Comparison of ENCODE assay signal across 8 cellular contexts in genomic region chr5:43007246-43007910, GRCh38. TPM values are rescaled to one million over a fixed set of nuclear protein-coding genes. Genes with fewer than 3 reads are reported as not detected.
DNase-seq lines count a peak whose midpoint lies in the region; ATAC-seq lines count a peak whose summit lies in the region.

No MANE protein-coding gene starts in this region.

- peak overlapping the region; percentile 80 for H3K4me3 ChIP-seq in rectal smooth muscle tissue (ENCODE audit: low read length)

- peak overlapping the region; percentile 73 for H3K27ac ChIP-seq in rectal smooth muscle tissue (ENCODE audit: low read depth, low read length)

- no peaks in the 10 kb centered on the region for H3K36me3 ChIP-seq in rectal smooth muscle tissue (ENCODE audit: control insufficient read depth, insufficient read depth, low read length)

- H3K9me3 ChIP-seq in T-helper 17 cell (ENCODE audit: control insufficient read depth, low read length, poor library complexity, severe bottlenecking), result no peaks in the 10 kb centered on the region

- peaks cover 34% of the 10 kb centered on the region for H3K4me1 Mint-ChIP-seq in T-helper 17 cell

- H3K4me1 ChIP-seq in rectal smooth muscle tissue (ENCODE audit: control insufficient read depth, insufficient read depth, low read length), result no peaks in the 10 kb centered on the region

- peaks cover 7% of the 10 kb centered on the region for H3K27me3 ChIP-seq in rectal smooth muscle tissue (ENCODE audit: control insufficient read depth, insufficient read depth, low read length)

- H3K4me3 Mint-ChIP-seq in T-helper 17 cell, result peak overlapping the region; percentile 96

- ATAC-seq in HG02840 (IDR thresholded peaks at IDR 0.05; ENCODE audit: low FRiP score, unreplicated experiment), result peak; percentile 27
- ATAC-seq in T-helper 17 cell, result peak; percentile 39

- H3K27ac Mint-ChIP-seq in T-helper 17 cell, result peak overlapping the region; percentile 100

- in situ Hi-C loops in G401 (cut with HindIII; ENCODE audit: low sequenced_read_pairs), result no loop called here

- no peaks in the 10 kb centered on the region for H3K27me3 Mint-ChIP-seq in T-helper 17 cell

- peaks cover 2% of the 10 kb centered on the region for H3K36me3 Mint-ChIP-seq in T-helper 17 cell (ENCODE audit: low read depth)

- DNase-seq in GDM1 (lab: John Stamatoyannopoulos, UW) (peak; percentile 86), NCI-H187 (lab: John Stamatoyannopoulos, UW) (peak; percentile 97 to 99), T-helper 17 cell (peak; percentile 62 to 68 (median 67)), anterior cingulate cortex (lab: John Stamatoyannopoulos, UW) (peak in 47 of 58 donors; percentile 2 to 84 (median 49)), hippocampal formation (lab: John Stamatoyannopoulos, UW) (peak; percentile 69 to 84), G401 (ENCODE audit: low spot score) (no peak)

- peak overlapping the region; percentile 63 for H3K9ac ChIP-seq in rectal smooth muscle tissue (ENCODE audit: low read length)

RNA-seq across cellular contexts. Expression of gene ANXA2R, which starts 32.7 kb away (rescaled TPM):
- total RNA-seq in T-helper 17 cell, result 10 to 100 TPM; 33.0 to 44.0 TPM
- 0.49 and 1.3 TPM in 2 replicates for total RNA-seq in G401 (2014; rRNA removed; shearing (Covaris generic))

Comparison
In these comparisons a context has a peak if more than half of its experiments do, and no peak if none do; other contexts are left out.
1. RNA of gene ANXA2R, which starts 32.7 kb away (total RNA-seq): 33.0 to 44.0 TPM in T-helper 17 cell; 0.49 to 1.3 TPM in G401; every median in the first group is over 10 times any median in the second.